Comparison of ENCODE assay signal across 23 cellular contexts in genomic region chr5:53326420-53327153, GRCh38.
A peak's percentile ranks its signal among the peaks of the same experiment; 100 is the strongest.
DNase-seq lines count a peak whose midpoint lies in the region; TF ChIP-seq lines count a peak whose summit lies in the region.
"Had no signal": no experiment of that assay in that cellular context is flagged by ENCODE, and none has a peak within 500 bp of the region (broad histone marks: within the 10 kb centered on the region; RNA-seq: fewer than 3 reads in every experiment).

No MANE protein-coding gene starts in this region.

- H3K4me2 ChIP-seq in osteoblast (ENCODE audit: insufficient read depth, low read length), result peak overlapping the region; percentile 5
- H3K4me2 ChIP-seq: neural progenitor cell had no signal

- in situ Hi-C loops in HAP-1 (cut with MboI; ENCODE audit: low sequenced_read_pairs), result no loop called here

- H3K36me3 ChIP-seq in osteoblast (ENCODE audit: insufficient read depth, low read length), result no peaks in the 10 kb centered on the region
- no peaks in the 10 kb centered on the region for H3K36me3 ChIP-seq in HAP-1 (replicated peaks)
- H3K36me3 ChIP-seq: left lung, neural progenitor cell, spleen, stomach had no signal

- no peak overlapping the region for H3K4me3 ChIP-seq in AG10803 (ENCODE audit: low read length)
- no peak overlapping the region for H3K4me3 ChIP-seq in osteoblast (ENCODE audit: insufficient read depth, low read length)
- H3K4me3 ChIP-seq in HAP-1, result no peak overlapping the region
- H3K4me3 ChIP-seq: body of pancreas, coronary artery, left lung, neural progenitor cell, psoas muscle, spleen, stomach had no signal

- H3K9me3 ChIP-seq in osteoblast (ENCODE audit: low read depth, low read length) (no peaks in the 10 kb centered on the region), HAP-1 (no peaks in the 10 kb centered on the region)
- H3K9me3 ChIP-seq: body of pancreas, left lung, psoas muscle, spleen, stomach had no signal

- H3K4me1 ChIP-seq in osteoblast (ENCODE audit: insufficient read depth, low read length) (peaks cover 26% of the 10 kb centered on the region), HAP-1 (no peaks in the 10 kb centered on the region)
- H3K4me1 ChIP-seq: body of pancreas, left lung, neural progenitor cell, psoas muscle, spleen, stomach had no signal

- TF ChIP-seq CTCF in AG10803 (conservative IDR thresholded peaks at IDR 0.05; ENCODE audit: low read length) (no peak), osteoblast (IDR thresholded peaks at IDR 0.05; ENCODE audit: extremely low read depth, low read depth, low read length) (no peak)

- DNase-seq in AG10803 (ENCODE audit: low read depth) (peak; percentile 75), brain pericyte (ENCODE audit: low read depth, low spot score) (peak; percentile 39), fibroblast of the conjunctiva (ENCODE audit: low read depth) (peak; percentile 85), osteoblast (ENCODE audit: insufficient read length, low spot score, missing footprints) (no peak), COLO668 (lab: John Stamatoyannopoulos, UW; ENCODE audit: unreplicated experiment) (no peak), HAP-1 (ENCODE audit: low spot score in 2 of 2) (no peak), inferior parietal cortex (ENCODE audit: extremely low spot score) (no peak), HCEC 1CT (no peak)
- DNase-seq: ACHN; activated CD4-positive, alpha-beta T cell treated with anti-CD3 and anti-CD28 coated beads for 4 hours; body of pancreas; glutamatergic neuron; left lung; NCI-H1417 treated with DMSO at 0.1 percent for 48 hours; NCI-H524; psoas muscle; spleen; stimulated activated CD4-positive, alpha-beta T cell treated with anti-CD3 and anti-CD28 coated beads, Interleukin-4, amount 100 ng/mL, for 24 hours; stomach had no signal

- H4K20me1 ChIP-seq in osteoblast (ENCODE audit: insufficient read depth, low read length), result no peaks in the 10 kb centered on the region

- no peaks in the 10 kb centered on the region for H3K79me2 ChIP-seq in osteoblast (ENCODE audit: insufficient read depth, low read length)

- H2AFZ ChIP-seq in osteoblast (ENCODE audit: low read length), result no peak overlapping the region
- H2AFZ ChIP-seq: neural progenitor cell had no signal

- peak overlapping the region; percentile 15 for H3K27ac ChIP-seq in osteoblast (ENCODE audit: low read depth, low read length)
- H3K27ac ChIP-seq: body of pancreas, C4-2B, coronary artery, left lung, neural progenitor cell, psoas muscle, RWPE1, spleen, stomach had no signal

- H3K27me3 ChIP-seq in osteoblast (ENCODE audit: insufficient read depth, low read length) (no peaks in the 10 kb centered on the region), HAP-1 (ENCODE audit: low read depth) (no peaks in the 10 kb centered on the region)
- H3K27me3 ChIP-seq: body of pancreas, left lung, neural progenitor cell, spleen, stomach had no signal

Comparison
In these comparisons a context has a peak if more than half of its experiments do, and no peak if none do; other contexts are left out.
1. DNase-seq: peak in AG10803 (single experiment), brain pericyte (single experiment) and fibroblast of the conjunctiva (single experiment); none in osteoblast (single experiment), COLO668 (single experiment), HAP-1 (0 of 2), inferior parietal cortex (single experiment) and HCEC 1CT (single experiment).